10 cellular contexts compared by ENCODE assay signal in the genomic region with DNA sequence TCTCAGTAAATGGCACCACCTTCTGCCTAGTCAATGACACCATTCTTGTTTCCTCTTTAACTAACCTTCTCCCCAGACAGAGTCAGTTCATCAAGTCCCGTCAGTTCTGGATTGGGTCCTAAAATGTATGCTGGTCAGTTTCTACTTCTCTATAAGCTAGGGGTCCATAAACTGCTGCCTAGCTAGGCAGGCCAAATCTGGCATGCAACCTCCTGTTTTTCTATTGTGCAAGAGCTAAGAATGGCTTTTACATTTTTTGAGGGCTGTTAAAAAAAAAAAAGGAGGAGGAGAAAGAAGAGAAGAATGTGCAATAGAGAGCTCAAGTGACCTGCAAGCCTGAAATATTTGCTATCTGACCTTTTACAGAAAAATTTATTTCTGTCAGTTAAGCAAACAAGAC. TPM values are rescaled to one million over a fixed set of nuclear protein-coding genes. Genes with fewer than 3 reads are reported as not detected.
DNase-seq lines count a peak whose midpoint lies in the region; ATAC-seq and TF ChIP-seq lines count a peak whose summit lies in the region.
"Had no signal": no experiment of that assay in that cellular context is flagged by ENCODE, and none has a peak within 500 bp of the region (broad histone marks: within the 10 kb centered on the region; RNA-seq: fewer than 3 reads in every experiment).

No MANE protein-coding gene starts in this region.

- no peaks in the 10 kb centered on the region for H3K9me3 Mint-ChIP-seq in activated naive CD4-positive, alpha-beta T cell treated with anti-CD3 and anti-CD28 coated beads, Interleukin-2, amount 50 U/mL, for 72 hours

- H3K27ac Mint-ChIP-seq in activated naive CD4-positive, alpha-beta T cell treated with anti-CD3 and anti-CD28 coated beads, Interleukin-2, amount 50 U/mL, for 72 hours = no peak overlapping the region

- ATAC-seq in activated naive CD4-positive, alpha-beta T cell treated with anti-CD3 and anti-CD28 coated beads, Interleukin-2, amount 50 U/mL, for 72 hours = no peak

- H3K4me1 ChIP-seq in ascending aorta (peaks cover 17 to 38% of the 10 kb centered on the region in 2 donors), right atrium auricular region (peaks cover 0 to 6% of the 10 kb centered on the region in 2 donors), subcutaneous abdominal adipose tissue (ENCODE audit: control insufficient read depth in 5 of 5, insufficient read depth in 5 of 5, low read length in 5 of 5) (peaks cover 1 to 43% (median 33%) of the 10 kb centered on the region in 5 donors)

- no peak for TF ChIP-seq CTCF in ascending aorta (IDR thresholded peaks at IDR 0.05)
- no peak for TF ChIP-seq CTCF in right atrium auricular region (IDR thresholded peaks at IDR 0.05)

- DNase-seq in HCEC 1CT (peak; percentile 72), ascending aorta (ENCODE audit: low spot score in 2 of 2) (peak in 1 of 2 donors; percentile 79), right atrium auricular region (ENCODE audit: low spot score) (no peak), GOT3 (lab: John Stamatoyannopoulos, UW) (no peak), D341Med (ENCODE audit: low spot score) (no peak), NCI-H2196 treated with DMSO at 0.1 percent for 48 hours (lab: John Stamatoyannopoulos, UW; ENCODE audit: unreplicated experiment) (no peak)
- DNase-seq in activated naive CD4-positive, alpha-beta T cell treated with anti-CD3 and anti-CD28 coated beads, Interleukin-2, amount 50 U/mL, for 72 hours (ENCODE audit: low spot score in 2 of 2) = no peak
- DNase-seq: NCI-H146 had no signal

- peak overlapping the region; percentile 86 to 94 for H3K27ac ChIP-seq in ascending aorta
- H3K27ac ChIP-seq in right atrium auricular region = peak overlapping the region; percentile 21 to 31
- peak overlapping the region; percentile 63 for H3K27ac ChIP-seq in subcutaneous abdominal adipose tissue (ENCODE audit: low read depth, low read length)
- H3K27ac ChIP-seq: SK-N-MC had no signal

- intact Hi-C loops in ascending aorta (cut with DNase I) = loop anchor here (5.0 kb wide), 1 partner anchor 36 kb away; no protein-coding TSS in a partner anchor

- H3K36me3 ChIP-seq in ascending aorta (no peaks in the 10 kb centered on the region), right atrium auricular region (no peaks in the 10 kb centered on the region), subcutaneous abdominal adipose tissue (ENCODE audit: control insufficient read depth in 5 of 5, insufficient read depth in 5 of 5, low read length in 5 of 5) (no peaks in the 10 kb centered on the region)

- H3K9me3 ChIP-seq in ascending aorta = no peaks in the 10 kb centered on the region
- no peaks in the 10 kb centered on the region for H3K9me3 ChIP-seq in right atrium auricular region
- H3K9me3 ChIP-seq in subcutaneous abdominal adipose tissue (ENCODE audit: control insufficient read depth in 5 of 5, low read length in 5 of 5) = no peaks in the 10 kb centered on the region

- H3K4me3 ChIP-seq in ascending aorta = no peak overlapping the region
- no peak overlapping the region for H3K4me3 ChIP-seq in right atrium auricular region
- H3K4me3 ChIP-seq in subcutaneous abdominal adipose tissue (ENCODE audit: low read depth in 1 of 5, low read length in 5 of 5) = no peak overlapping the region
- H3K4me3 ChIP-seq: SK-N-MC had no signal

- H3K36me3 Mint-ChIP-seq in activated naive CD4-positive, alpha-beta T cell treated with anti-CD3 and anti-CD28 coated beads, Interleukin-2, amount 50 U/mL, for 72 hours = no peaks in the 10 kb centered on the region

- H3K9ac ChIP-seq in subcutaneous abdominal adipose tissue (ENCODE audit: low read length in 5 of 5) = peak overlapping the region in 1 of 5 donors; percentile 10

- no peaks in the 10 kb centered on the region for H3K27me3 ChIP-seq in ascending aorta
- H3K27me3 ChIP-seq in right atrium auricular region = no peaks in the 10 kb centered on the region
- no peaks in the 10 kb centered on the region for H3K27me3 ChIP-seq in subcutaneous abdominal adipose tissue (ENCODE audit: control insufficient read depth in 5 of 5, insufficient read depth in 4 of 5, low read length in 5 of 5)

RNA-seq across cellular contexts. Expression of a gene that starts 6.4 kb away (rescaled TPM):
- total RNA-seq in ascending aorta (190 TPM), right atrium auricular region (100 to 1,000 TPM; 261 to 325 TPM)
- 100 to 1,000 TPM; 148 to 158 TPM for total RNA-seq in activated naive CD4-positive, alpha-beta T cell treated with anti-CD3 and anti-CD28 coated beads, Interleukin-2, amount 50 U/mL, for 72 hours

RNA-seq across cellular contexts. Expression of a gene that starts 56.0 kb away (rescaled TPM):
- total RNA-seq in ascending aorta = 116 TPM
- 10 to 100 TPM; 45.7 to 49.2 TPM for total RNA-seq in right atrium auricular region
- total RNA-seq in activated naive CD4-positive, alpha-beta T cell treated with anti-CD3 and anti-CD28 coated beads, Interleukin-2, amount 50 U/mL, for 72 hours = 10 to 100 TPM; 47.9 to 63.1 TPM

Comparison
In these comparisons a context has a peak if more than half of its experiments do, and no peak if none do; other contexts are left out.
1. H3K27ac ChIP-seq: peak in every context shown above with its lines; median percentile 90 in ascending aorta; 63 in subcutaneous abdominal adipose tissue; 26 in right atrium auricular region.